Comparison of ENCODE assay signal across 15 cellular contexts in genomic region chrX:13651150-13651549, GRCh38.
"Had no signal": no experiment of that assay in that cellular context is flagged by ENCODE, and none has a peak within 500 bp of the region (broad histone marks: within the 10 kb centered on the region; RNA-seq: fewer than 3 reads in every experiment).

No MANE protein-coding gene starts in this region.

- H3K27ac ChIP-seq: cardiac muscle cell, coronary artery, neutrophil had no signal

- H3K4me3 Mint-ChIP-seq: activated naive CD8-positive, alpha-beta T cell treated with anti-CD3 and anti-CD28 coated beads, Interleukin-2, amount 10 ng/mL, durations not matched to agents 7 days and 5 days; stimulated activated effector memory CD8-positive, alpha-beta T cell treated with anti-CD3 and anti-CD28 coated beads, Interleukin-12 subunit alpha, Interleukin-12 subunit beta, amount 100 ng/mL, for 72 hours; T-helper 2 cell treated with Interferon-gamma antibody and Interleukin-4, amounts not matched to agents 5 μg/mL and 100 μg/mL, for 36 hours had no signal

- H3K27ac Mint-ChIP-seq: activated naive CD8-positive, alpha-beta T cell treated with anti-CD3 and anti-CD28 coated beads, Interleukin-2, amount 10 ng/mL, durations not matched to agents 7 days and 5 days; stimulated activated effector memory CD8-positive, alpha-beta T cell treated with anti-CD3 and anti-CD28 coated beads, Interleukin-12 subunit alpha, Interleukin-12 subunit beta, amount 100 ng/mL, for 72 hours; T-helper 2 cell treated with Interferon-gamma antibody and Interleukin-4, amounts not matched to agents 5 μg/mL and 100 μg/mL, for 36 hours had no signal

- H3K27me3 Mint-ChIP-seq: activated naive CD8-positive, alpha-beta T cell treated with anti-CD3 and anti-CD28 coated beads, Interleukin-2, amount 10 ng/mL, durations not matched to agents 7 days and 5 days had no signal

- H3K9me3 ChIP-seq: neutrophil, right atrium auricular region, tibial artery, vagina had no signal

- H3K9me3 Mint-ChIP-seq: activated naive CD8-positive, alpha-beta T cell treated with anti-CD3 and anti-CD28 coated beads, Interleukin-2, amount 10 ng/mL, durations not matched to agents 7 days and 5 days; stimulated activated effector memory CD8-positive, alpha-beta T cell treated with anti-CD3 and anti-CD28 coated beads, Interleukin-12 subunit alpha, Interleukin-12 subunit beta, amount 100 ng/mL, for 72 hours; T-helper 2 cell treated with Interferon-gamma antibody and Interleukin-4, amounts not matched to agents 5 μg/mL and 100 μg/mL, for 36 hours had no signal

- DNase-seq: activated CD4-positive, CD25-positive, alpha-beta regulatory T cell treated with anti-CD3 and anti-CD28 coated beads, Interleukin-2, amount 50 U/mL, for 72 hours; activated effector memory CD4-positive, alpha-beta T cell treated with Interleukin-2 at 50 U/mL for 16 hours; activated naive CD8-positive, alpha-beta T cell treated with anti-CD3 and anti-CD28 coated beads, Interleukin-2, amount 10 ng/mL, durations not matched to agents 7 days and 5 days; anterior cingulate cortex; effector CD4-positive, alpha-beta T cell; kidney glomerular epithelial cell; small intestine; tibial artery had no signal

- H3K27me3 ChIP-seq: cardiac muscle cell, neutrophil, right atrium auricular region, tibial artery, vagina had no signal

- H3K36me3 Mint-ChIP-seq: activated naive CD8-positive, alpha-beta T cell treated with anti-CD3 and anti-CD28 coated beads, Interleukin-2, amount 10 ng/mL, durations not matched to agents 7 days and 5 days had no signal

- H3K36me3 ChIP-seq: cardiac muscle cell, neutrophil, right atrium auricular region, vagina had no signal

- H3K4me3 ChIP-seq: cardiac muscle cell, coronary artery, right atrium auricular region, tibial artery, vagina had no signal

- ATAC-seq: stimulated activated effector memory CD8-positive, alpha-beta T cell treated with anti-CD3 and anti-CD28 coated beads, Interleukin-12 subunit alpha, Interleukin-12 subunit beta, amount 100 ng/mL, for 72 hours had no signal
